Comparison of ENCODE assay signal across 1 cellular context in the genomic region with DNA sequence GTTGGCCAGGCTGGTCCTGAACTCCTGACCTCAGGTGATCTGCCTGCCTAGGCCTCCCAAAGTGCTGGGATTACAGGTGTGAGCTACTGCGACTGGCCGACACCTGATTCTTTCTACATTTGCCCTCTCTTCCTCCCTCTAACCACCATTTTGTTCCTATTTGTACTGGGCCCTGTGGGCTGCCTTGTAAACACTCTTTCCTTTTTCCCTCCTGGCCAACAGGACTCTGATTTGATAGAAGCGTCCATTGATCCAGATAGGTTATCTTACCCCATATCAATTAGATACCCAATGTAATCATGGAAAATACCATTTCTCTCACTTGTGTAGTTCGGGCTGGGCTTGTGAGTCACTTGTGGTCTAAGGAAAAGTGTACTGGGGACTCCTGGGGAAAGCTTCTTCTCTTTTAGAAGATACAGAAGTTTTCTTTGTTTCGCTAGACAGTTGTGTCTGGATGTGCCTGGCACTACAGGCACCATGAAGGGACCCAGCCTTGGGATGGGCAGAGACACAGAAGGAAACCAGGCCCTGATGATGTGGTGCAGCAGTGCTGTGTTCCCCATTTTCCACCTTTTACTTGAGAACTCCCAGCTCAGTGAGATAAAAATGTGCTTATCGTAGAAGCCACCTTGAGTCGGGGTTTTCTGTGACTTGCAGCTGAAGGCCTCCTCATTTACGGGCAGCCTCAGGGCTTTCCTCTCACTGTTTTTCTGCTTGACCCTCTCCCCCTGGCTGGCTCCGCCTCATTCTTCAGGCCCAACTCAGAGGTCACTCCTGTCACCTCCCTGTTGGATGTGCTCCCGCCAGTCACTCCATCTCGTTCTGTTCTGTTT.
A peak's percentile ranks its signal among the peaks of the same experiment; 100 is the strongest.
TF ChIP-seq lines count a peak whose summit lies in the region.

No MANE protein-coding gene starts in this region.

TF ChIP-seq in K562, 482 proteins besides CTCF, POLR2A, EP300 and RAD21 (continued from another document):
- TF ChIP-seq, protein P1, sequence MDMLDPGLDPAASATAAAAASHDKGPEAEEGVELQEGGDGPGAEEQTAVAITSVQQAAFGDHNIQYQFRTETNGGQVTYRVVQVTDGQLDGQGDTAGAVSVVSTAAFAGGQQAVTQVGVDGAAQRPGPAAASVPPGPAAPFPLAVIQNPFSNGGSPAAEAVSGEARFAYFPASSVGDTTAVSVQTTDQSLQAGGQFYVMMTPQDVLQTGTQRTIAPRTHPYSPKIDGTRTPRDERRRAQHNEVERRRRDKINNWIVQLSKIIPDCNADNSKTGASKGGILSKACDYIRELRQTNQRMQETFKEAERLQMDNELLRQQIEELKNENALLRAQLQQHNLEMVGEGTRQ (CRISPR knock-in tag; IDR thresholded peaks at IDR 0.05) = no peak
- TF ChIP-seq ZNF143 (CRISPR knock-in tag; IDR thresholded peaks at IDR 0.05) (no peak), ZBTB8A (IDR thresholded peaks at IDR 0.05; ENCODE audit: partially characterized antibody) (no peak), ZNF263 (CRISPR knock-in tag; IDR thresholded peaks at IDR 0.05; ENCODE audit: borderline replicate concordance) (0 out of 2 replicates have a peak, but pooled peaks have one; percentile 61), SIRT6 (IDR thresholded peaks at IDR 0.05; ENCODE audit: low read depth, low read length) (no peak), PHB2 (IDR thresholded peaks at IDR 0.05; ENCODE audit: low read depth) (peak; percentile 76), PRMT5 (CRISPR knock-in tag; IDR thresholded peaks at IDR 0.05) (no peak), PHF21A (IDR thresholded peaks at IDR 0.05; ENCODE audit: borderline replicate concordance, low read depth) (no peak), ZNF134 (CRISPR knock-in tag; conservative IDR thresholded peaks at IDR 0.05) (no peak), ZBED1 (IDR thresholded peaks at IDR 0.05) (0 out of 2 replicates have a peak, but pooled peaks have one; percentile 55), FOXJ3 (CRISPR knock-in tag; IDR thresholded peaks at IDR 0.05) (no peak)
- TF ChIP-seq, protein P2, sequence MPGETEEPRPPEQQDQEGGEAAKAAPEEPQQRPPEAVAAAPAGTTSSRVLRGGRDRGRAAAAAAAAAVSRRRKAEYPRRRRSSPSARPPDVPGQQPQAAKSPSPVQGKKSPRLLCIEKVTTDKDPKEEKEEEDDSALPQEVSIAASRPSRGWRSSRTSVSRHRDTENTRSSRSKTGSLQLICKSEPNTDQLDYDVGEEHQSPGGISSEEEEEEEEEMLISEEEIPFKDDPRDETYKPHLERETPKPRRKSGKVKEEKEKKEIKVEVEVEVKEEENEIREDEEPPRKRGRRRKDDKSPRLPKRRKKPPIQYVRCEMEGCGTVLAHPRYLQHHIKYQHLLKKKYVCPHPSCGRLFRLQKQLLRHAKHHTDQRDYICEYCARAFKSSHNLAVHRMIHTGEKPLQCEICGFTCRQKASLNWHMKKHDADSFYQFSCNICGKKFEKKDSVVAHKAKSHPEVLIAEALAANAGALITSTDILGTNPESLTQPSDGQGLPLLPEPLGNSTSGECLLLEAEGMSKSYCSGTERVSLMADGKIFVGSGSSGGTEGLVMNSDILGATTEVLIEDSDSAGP (CRISPR knock-in tag; IDR thresholded peaks at IDR 0.05) = no peak
- TF ChIP-seq, protein P3, sequence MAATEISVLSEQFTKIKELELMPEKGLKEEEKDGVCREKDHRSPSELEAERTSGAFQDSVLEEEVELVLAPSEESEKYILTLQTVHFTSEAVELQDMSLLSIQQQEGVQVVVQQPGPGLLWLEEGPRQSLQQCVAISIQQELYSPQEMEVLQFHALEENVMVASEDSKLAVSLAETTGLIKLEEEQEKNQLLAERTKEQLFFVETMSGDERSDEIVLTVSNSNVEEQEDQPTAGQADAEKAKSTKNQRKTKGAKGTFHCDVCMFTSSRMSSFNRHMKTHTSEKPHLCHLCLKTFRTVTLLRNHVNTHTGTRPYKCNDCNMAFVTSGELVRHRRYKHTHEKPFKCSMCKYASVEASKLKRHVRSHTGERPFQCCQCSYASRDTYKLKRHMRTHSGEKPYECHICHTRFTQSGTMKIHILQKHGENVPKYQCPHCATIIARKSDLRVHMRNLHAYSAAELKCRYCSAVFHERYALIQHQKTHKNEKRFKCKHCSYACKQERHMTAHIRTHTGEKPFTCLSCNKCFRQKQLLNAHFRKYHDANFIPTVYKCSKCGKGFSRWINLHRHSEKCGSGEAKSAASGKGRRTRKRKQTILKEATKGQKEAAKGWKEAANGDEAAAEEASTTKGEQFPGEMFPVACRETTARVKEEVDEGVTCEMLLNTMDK (IDR thresholded peaks at IDR 0.05; ENCODE audit: borderline replicate concordance, insufficient read depth, low read depth, low read length, poor library complexity, severe bottlenecking) = no peak
- TF ChIP-seq, protein P4, sequence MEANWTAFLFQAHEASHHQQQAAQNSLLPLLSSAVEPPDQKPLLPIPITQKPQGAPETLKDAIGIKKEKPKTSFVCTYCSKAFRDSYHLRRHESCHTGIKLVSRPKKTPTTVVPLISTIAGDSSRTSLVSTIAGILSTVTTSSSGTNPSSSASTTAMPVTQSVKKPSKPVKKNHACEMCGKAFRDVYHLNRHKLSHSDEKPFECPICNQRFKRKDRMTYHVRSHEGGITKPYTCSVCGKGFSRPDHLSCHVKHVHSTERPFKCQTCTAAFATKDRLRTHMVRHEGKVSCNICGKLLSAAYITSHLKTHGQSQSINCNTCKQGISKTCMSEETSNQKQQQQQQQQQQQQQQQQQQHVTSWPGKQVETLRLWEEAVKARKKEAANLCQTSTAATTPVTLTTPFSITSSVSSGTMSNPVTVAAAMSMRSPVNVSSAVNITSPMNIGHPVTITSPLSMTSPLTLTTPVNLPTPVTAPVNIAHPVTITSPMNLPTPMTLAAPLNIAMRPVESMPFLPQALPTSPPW (CRISPR knock-in tag; IDR thresholded peaks at IDR 0.05) = 0 out of 2 replicates have a peak, but pooled peaks have one; percentile 30
- TF ChIP-seq, protein P5, sequence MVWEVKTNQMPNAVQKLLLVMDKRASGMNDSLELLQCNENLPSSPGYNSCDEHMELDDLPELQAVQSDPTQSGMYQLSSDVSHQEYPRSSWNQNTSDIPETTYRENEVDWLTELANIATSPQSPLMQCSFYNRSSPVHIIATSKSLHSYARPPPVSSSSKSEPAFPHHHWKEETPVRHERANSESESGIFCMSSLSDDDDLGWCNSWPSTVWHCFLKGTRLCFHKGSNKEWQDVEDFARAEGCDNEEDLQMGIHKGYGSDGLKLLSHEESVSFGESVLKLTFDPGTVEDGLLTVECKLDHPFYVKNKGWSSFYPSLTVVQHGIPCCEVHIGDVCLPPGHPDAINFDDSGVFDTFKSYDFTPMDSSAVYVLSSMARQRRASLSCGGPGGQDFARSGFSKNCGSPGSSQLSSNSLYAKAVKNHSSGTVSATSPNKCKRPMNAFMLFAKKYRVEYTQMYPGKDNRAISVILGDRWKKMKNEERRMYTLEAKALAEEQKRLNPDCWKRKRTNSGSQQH (CRISPR knock-in tag; IDR thresholded peaks at IDR 0.05) = no peak
- TF ChIP-seq, protein P6, sequence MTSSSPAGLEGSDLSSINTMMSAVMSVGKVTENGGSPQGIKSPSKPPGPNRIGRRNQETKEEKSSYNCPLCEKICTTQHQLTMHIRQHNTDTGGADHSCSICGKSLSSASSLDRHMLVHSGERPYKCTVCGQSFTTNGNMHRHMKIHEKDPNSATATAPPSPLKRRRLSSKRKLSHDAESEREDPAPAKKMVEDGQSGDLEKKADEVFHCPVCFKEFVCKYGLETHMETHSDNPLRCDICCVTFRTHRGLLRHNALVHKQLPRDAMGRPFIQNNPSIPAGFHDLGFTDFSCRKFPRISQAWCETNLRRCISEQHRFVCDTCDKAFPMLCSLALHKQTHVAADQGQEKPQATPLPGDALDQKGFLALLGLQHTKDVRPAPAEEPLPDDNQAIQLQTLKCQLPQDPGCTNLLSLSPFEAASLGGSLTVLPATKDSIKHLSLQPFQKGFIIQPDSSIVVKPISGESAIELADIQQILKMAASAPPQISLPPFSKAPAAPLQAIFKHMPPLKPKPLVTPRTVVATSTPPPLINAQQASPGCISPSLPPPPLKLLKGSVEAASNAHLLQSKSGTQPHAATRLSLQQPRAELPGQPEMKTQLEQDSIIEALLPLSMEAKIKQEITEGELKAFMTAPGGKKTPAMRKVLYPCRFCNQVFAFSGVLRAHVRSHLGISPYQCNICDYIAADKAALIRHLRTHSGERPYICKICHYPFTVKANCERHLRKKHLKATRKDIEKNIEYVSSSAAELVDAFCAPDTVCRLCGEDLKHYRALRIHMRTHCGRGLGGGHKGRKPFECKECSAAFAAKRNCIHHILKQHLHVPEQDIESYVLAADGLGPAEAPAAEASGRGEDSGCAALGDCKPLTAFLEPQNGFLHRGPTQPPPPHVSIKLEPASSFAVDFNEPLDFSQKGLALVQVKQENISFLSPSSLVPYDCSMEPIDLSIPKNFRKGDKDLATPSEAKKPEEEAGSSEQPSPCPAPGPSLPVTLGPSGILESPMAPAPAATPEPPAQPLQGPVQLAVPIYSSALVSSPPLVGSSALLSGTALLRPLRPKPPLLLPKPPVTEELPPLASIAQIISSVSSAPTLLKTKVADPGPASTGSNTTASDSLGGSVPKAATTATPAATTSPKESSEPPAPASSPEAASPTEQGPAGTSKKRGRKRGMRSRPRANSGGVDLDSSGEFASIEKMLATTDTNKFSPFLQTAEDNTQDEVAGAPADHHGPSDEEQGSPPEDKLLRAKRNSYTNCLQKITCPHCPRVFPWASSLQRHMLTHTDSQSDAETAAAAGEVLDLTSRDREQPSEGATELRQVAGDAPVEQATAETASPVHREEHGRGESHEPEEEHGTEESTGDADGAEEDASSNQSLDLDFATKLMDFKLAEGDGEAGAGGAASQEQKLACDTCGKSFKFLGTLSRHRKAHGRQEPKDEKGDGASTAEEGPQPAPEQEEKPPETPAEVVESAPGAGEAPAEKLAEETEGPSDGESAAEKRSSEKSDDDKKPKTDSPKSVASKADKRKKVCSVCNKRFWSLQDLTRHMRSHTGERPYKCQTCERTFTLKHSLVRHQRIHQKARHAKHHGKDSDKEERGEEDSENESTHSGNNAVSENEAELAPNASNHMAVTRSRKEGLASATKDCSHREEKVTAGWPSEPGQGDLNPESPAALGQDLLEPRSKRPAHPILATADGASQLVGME (CRISPR knock-in tag; IDR thresholded peaks at IDR 0.05) = 0 out of 2 replicates have a peak, but pooled peaks have one; percentile 66
